ENCODE assay signal across 7 cellular contexts in the genomic region with DNA sequence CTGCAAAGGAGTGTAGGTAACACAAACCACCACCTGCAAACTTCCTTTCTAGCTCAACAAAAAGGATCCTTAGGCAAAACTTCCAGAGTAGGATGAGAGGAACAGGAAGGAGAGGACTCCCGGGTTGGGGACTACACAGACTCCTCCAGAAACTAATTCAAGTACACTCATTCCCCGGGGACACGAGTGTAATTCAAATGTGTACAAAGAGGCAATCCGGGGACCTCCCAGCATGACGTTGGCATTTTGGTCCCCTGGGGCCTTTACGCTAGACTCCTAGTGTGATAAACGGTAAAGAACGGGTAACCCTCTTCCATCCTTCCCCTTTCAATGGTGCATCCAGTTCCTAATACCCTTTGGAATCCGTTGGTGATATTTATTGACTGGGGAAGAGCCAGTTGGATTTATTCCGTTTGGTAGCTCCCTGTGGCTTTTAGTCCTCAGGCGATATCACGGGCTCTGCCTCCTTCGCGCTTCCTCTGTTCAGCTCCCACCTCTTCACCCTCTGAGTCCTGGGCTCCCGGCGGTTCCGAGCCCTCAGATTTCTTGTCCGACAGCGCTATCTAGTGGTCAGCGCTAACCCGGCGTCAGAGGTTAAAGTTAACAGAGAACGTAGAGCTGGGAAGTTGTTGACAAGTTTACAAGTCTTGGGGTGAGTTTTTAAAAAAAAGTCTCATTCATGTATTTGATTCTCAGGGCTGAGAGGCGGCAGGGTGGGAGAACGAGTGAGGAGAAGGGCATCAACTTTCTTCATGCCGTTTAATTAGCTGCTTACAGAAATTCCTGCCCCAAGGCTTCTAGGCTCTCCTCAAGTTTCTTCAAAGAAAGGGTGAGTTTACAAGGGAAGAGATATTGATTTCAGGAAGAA. TPM values are rescaled to one million over a fixed set of nuclear protein-coding genes. Genes with fewer than 3 reads are reported as not detected.
A peak's percentile ranks its signal among the peaks of the same experiment; 100 is the strongest.
DNase-seq lines count a peak whose midpoint lies in the region; ATAC-seq lines count a peak whose summit lies in the region.

No MANE protein-coding gene starts in this region.

- H3K36me3 Mint-ChIP-seq in T-helper 17 cell (ENCODE audit: low read depth) = peaks cover 10% of the 10 kb centered on the region

- ATAC-seq in GM18498 (IDR thresholded peaks at IDR 0.05; ENCODE audit: unreplicated experiment) (peak; percentile 73), HG02798 (IDR thresholded peaks at IDR 0.05; ENCODE audit: poor library complexity, unreplicated experiment) (peak; percentile 79), T-helper 17 cell (peak; percentile 85)

- peaks cover 13% of the 10 kb centered on the region for H3K4me1 ChIP-seq in skeletal muscle satellite cell (ENCODE audit: control insufficient read depth, insufficient read depth, low read length)

- DNase-seq in NCI-H128 (lab: John Stamatoyannopoulos, UW; ENCODE audit: unreplicated experiment) = peak; percentile 20
- DNase-seq in T-helper 17 cell = peak; percentile 57 to 76 (median 63)
- peak in 54 of 58 donors; percentile 28 to 87 (median 68) for DNase-seq in anterior cingulate cortex (lab: John Stamatoyannopoulos, UW)
- DNase-seq in hippocampal formation (lab: John Stamatoyannopoulos, UW) = peak; percentile 70 to 71

- peak overlapping the region; percentile 54 for H3K4me3 ChIP-seq in skeletal muscle satellite cell (ENCODE audit: low read length)

- H3K4me1 Mint-ChIP-seq in T-helper 17 cell = peaks cover 40% of the 10 kb centered on the region

- H3K9ac ChIP-seq in skeletal muscle satellite cell (ENCODE audit: low read depth, low read length) = no peak overlapping the region

- H3K27me3 Mint-ChIP-seq in T-helper 17 cell = peaks cover 83% of the 10 kb centered on the region

- peak overlapping the region; percentile 77 for H3K27ac Mint-ChIP-seq in T-helper 17 cell

- H3K4me2 ChIP-seq in skeletal muscle satellite cell (ENCODE audit: low read length) = peak overlapping the region; percentile 74

- H3K9me3 ChIP-seq in T-helper 17 cell (ENCODE audit: control insufficient read depth, low read length, poor library complexity, severe bottlenecking) (no peaks in the 10 kb centered on the region), skeletal muscle satellite cell (replicated peaks; ENCODE audit: low read length) (no peaks in the 10 kb centered on the region)

- H3K36me3 ChIP-seq in skeletal muscle satellite cell (ENCODE audit: insufficient read depth, low read length) = no peaks in the 10 kb centered on the region

- no peaks in the 10 kb centered on the region for H3K27me3 ChIP-seq in skeletal muscle satellite cell (ENCODE audit: control insufficient read depth, insufficient read depth, low read length)

- H3K4me3 Mint-ChIP-seq in T-helper 17 cell = peak overlapping the region; percentile 91

RNA-seq across cellular contexts. Expression of a gene that starts 2.9 kb away (rescaled TPM):
- total RNA-seq in T-helper 17 cell = under 1 TPM in 1 of 2 donors, not detected in 1; 0.08 TPM
- total RNA-seq in skeletal muscle satellite cell (2012; rRNA removed) = 62.7 and 81.9 TPM in 2 replicates

RNA-seq across cellular contexts. Expression of a gene that starts 34.8 kb away (rescaled TPM):
- total RNA-seq in T-helper 17 cell = 100 to 1,000 TPM; 189 to 214 TPM
- total RNA-seq in skeletal muscle satellite cell (2012; rRNA removed) = 241 and 274 TPM in 2 replicates

Comparison
In these comparisons a context has a peak if more than half of its experiments do, and no peak if none do; other contexts are left out.
1. Peak in every context shown above with its lines: DNase-seq, ATAC-seq and H3K4me3 ChIP-seq.
2. DNase-seq: peak in every context shown above with its lines; median percentile 70 in hippocampal formation; 68 in anterior cingulate cortex; 63 in T-helper 17 cell; 20 in NCI-H128.